Comparison of ENCODE assay signal across 8 cellular contexts in genomic region chr1:77282187-77282865, GRCh38. TPM values are rescaled to one million over a fixed set of nuclear protein-coding genes. Genes with fewer than 3 reads are reported as not detected.
A peak's percentile ranks its signal among the peaks of the same experiment; 100 is the strongest.
DNase-seq lines count a peak whose midpoint lies in the region; ATAC-seq lines count a peak whose summit lies in the region.

No MANE protein-coding gene starts in this region.

- H3K4me3 Mint-ChIP-seq in stimulated activated naive CD8-positive, alpha-beta T cell treated with anti-CD3 and anti-CD28 coated beads, Interleukin-15, amount 100 ng/mL, for 72 hours, result peak overlapping the region; percentile 82 to 89

- peak overlapping the region in 1 of 2 donors; percentile 61 for H3K27ac Mint-ChIP-seq in stimulated activated naive CD8-positive, alpha-beta T cell treated with anti-CD3 and anti-CD28 coated beads, Interleukin-15, amount 100 ng/mL, for 72 hours

- H3K4me3 ChIP-seq in mesodermal cell (ENCODE audit: extremely low read depth, insufficient read depth, low read length, poor library complexity, severe bottlenecking), result peak overlapping the region; percentile 53

- no peak overlapping the region for H3K27ac ChIP-seq in mesodermal cell (ENCODE audit: low read depth, low read length, severe bottlenecking)

- H3K4me1 Mint-ChIP-seq in stimulated activated naive CD8-positive, alpha-beta T cell treated with anti-CD3 and anti-CD28 coated beads, Interleukin-15, amount 100 ng/mL, for 72 hours, result peaks cover 29% of the 10 kb centered on the region

- 0 to 1% methylated on average over 43 to 47 of the region's 47 CpGs for WGBS in mesodermal cell (ENCODE audit: insufficient coverage in 2 of 2), 2 experiments

- no peaks in the 10 kb centered on the region for H3K9me3 Mint-ChIP-seq in stimulated activated naive CD8-positive, alpha-beta T cell treated with anti-CD3 and anti-CD28 coated beads, Interleukin-15, amount 100 ng/mL, for 72 hours

- H3K36me3 ChIP-seq in mesodermal cell (ENCODE audit: control insufficient read depth, insufficient read depth, low read length), result no peaks in the 10 kb centered on the region

- peak; percentile 43 for DNase-seq in NCI-H2227 treated with DMSO at 0.1 percent for 48 hours (lab: John Stamatoyannopoulos, UW)
- DNase-seq in NCI-H2227 (lab: John Stamatoyannopoulos, UW; ENCODE audit: unreplicated experiment), result no peak
- peak; percentile 16 for DNase-seq in activated CD4-positive, alpha-beta T cell treated with anti-CD3 and anti-CD28 coated beads for 1 hour
- peak; percentile 11 for DNase-seq in effector CD4-positive, alpha-beta T cell
- DNase-seq in stimulated activated naive CD8-positive, alpha-beta T cell treated with anti-CD3 and anti-CD28 coated beads, Interleukin-15, amount 100 ng/mL, for 72 hours, result peak in 1 of 2 donors; percentile 57

- no peaks in the 10 kb centered on the region for H3K9me3 ChIP-seq in mesodermal cell (ENCODE audit: control insufficient read depth, low read length)

- H3K4me1 ChIP-seq in mesodermal cell (ENCODE audit: control insufficient read depth, insufficient read depth, low read length, poor library complexity, severe bottlenecking), result no peaks in the 10 kb centered on the region

- ATAC-seq in HG03520 (IDR thresholded peaks at IDR 0.05; ENCODE audit: unreplicated experiment), result peak; percentile 42
- peak; percentile 83 for ATAC-seq in stimulated activated naive CD8-positive, alpha-beta T cell treated with anti-CD3 and anti-CD28 coated beads, Interleukin-15, amount 100 ng/mL, for 72 hours
- ATAC-seq in GM21786 (IDR thresholded peaks at IDR 0.05; ENCODE audit: unreplicated experiment), result no peak

- no peaks in the 10 kb centered on the region for H3K27me3 Mint-ChIP-seq in stimulated activated naive CD8-positive, alpha-beta T cell treated with anti-CD3 and anti-CD28 coated beads, Interleukin-15, amount 100 ng/mL, for 72 hours

RNA-seq across cellular contexts. Expression of gene AK5, which starts 0.5 kb away (rescaled TPM):
- 0.48 TPM for polyA plus RNA-seq in mesodermal cell (2013, experiment 1 of 2)
- polyA plus RNA-seq in mesodermal cell (2013, experiment 2 of 2), result 1.7 TPM
